In genomic region chr2:224151161-224151560, GRCh38 we compare ENCODE assay signal across 1 cellular context.
TF ChIP-seq lines count a peak whose summit lies in the region.

No MANE protein-coding gene starts in this region.

TF ChIP-seq in HepG2, 621 proteins besides CTCF, POLR2A, EP300 and RAD21 (continued from another document and continues in another):
- TF ChIP-seq AHDC1 (CRISPR knock-in tag; IDR thresholded peaks at IDR 0.05; ENCODE audit: borderline replicate concordance) = peak; percentile 70; the same call in 1 of the 2 replicates
- no peak for TF ChIP-seq DBP (CRISPR knock-in tag; IDR thresholded peaks at IDR 0.05; ENCODE audit: not compliant biosample characterization)
- no peak for TF ChIP-seq SRSF1 (optimal IDR thresholded peaks at IDR 0.05; ENCODE audit: low read depth, low read length)
- TF ChIP-seq ZNF775 (CRISPR knock-in tag; IDR thresholded peaks at IDR 0.05; ENCODE audit: borderline replicate concordance) = no peak
- no peak for TF ChIP-seq AGO1 (IDR thresholded peaks at IDR 0.05; ENCODE audit: low read depth, low read length, poor library complexity, severe bottlenecking)
- TF ChIP-seq ZSCAN21 (CRISPR knock-in tag; IDR thresholded peaks at IDR 0.05; ENCODE audit: borderline replicate concordance) = no peak
- TF ChIP-seq, protein P1, sequence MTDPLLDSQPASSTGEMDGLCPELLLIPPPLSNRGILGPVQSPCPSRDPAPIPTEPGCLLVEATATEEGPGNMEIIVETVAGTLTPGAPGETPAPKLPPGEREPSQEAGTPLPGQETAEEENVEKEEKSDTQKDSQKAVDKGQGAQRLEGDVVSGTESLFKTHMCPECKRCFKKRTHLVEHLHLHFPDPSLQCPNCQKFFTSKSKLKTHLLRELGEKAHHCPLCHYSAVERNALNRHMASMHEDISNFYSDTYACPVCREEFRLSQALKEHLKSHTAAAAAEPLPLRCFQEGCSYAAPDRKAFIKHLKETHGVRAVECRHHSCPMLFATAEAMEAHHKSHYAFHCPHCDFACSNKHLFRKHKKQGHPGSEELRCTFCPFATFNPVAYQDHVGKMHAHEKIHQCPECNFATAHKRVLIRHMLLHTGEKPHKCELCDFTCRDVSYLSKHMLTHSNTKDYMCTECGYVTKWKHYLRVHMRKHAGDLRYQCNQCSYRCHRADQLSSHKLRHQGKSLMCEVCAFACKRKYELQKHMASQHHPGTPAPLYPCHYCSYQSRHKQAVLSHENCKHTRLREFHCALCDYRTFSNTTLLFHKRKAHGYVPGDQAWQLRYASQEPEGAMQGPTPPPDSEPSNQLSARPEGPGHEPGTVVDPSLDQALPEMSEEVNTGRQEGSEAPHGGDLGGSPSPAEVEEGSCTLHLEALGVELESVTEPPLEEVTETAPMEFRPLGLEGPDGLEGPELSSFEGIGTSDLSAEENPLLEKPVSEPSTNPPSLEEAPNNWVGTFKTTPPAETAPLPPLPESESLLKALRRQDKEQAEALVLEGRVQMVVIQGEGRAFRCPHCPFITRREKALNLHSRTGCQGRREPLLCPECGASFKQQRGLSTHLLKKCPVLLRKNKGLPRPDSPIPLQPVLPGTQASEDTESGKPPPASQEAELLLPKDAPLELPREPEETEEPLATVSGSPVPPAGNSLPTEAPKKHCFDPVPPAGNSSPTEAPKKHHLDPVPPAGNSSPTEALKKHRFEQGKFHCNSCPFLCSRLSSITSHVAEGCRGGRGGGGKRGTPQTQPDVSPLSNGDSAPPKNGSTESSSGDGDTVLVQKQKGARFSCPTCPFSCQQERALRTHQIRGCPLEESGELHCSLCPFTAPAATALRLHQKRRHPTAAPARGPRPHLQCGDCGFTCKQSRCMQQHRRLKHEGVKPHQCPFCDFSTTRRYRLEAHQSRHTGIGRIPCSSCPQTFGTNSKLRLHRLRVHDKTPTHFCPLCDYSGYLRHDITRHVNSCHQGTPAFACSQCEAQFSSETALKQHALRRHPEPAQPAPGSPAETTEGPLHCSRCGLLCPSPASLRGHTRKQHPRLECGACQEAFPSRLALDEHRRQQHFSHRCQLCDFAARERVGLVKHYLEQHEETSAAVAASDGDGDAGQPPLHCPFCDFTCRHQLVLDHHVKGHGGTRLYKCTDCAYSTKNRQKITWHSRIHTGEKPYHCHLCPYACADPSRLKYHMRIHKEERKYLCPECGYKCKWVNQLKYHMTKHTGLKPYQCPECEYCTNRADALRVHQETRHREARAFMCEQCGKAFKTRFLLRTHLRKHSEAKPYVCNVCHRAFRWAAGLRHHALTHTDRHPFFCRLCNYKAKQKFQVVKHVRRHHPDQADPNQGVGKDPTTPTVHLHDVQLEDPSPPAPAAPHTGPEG (CRISPR knock-in tag; IDR thresholded peaks at IDR 0.05) = no peak
- no peak for TF ChIP-seq CCDC6 (CRISPR knock-in tag; IDR thresholded peaks at IDR 0.05)
- TF ChIP-seq STAT6 (CRISPR knock-in tag; IDR thresholded peaks at IDR 0.05; ENCODE audit: borderline replicate concordance) = no peak
- TF ChIP-seq RCOR2 (CRISPR knock-in tag; IDR thresholded peaks at IDR 0.05) = peak; percentile 50; the same call in 1 of the 2 replicates
- TF ChIP-seq KLF16 (CRISPR knock-in tag; IDR thresholded peaks at IDR 0.05) = peak in 1 of 2 experiments; percentile 58; a peak in 1 of 4 replicates
- TF ChIP-seq GFI1 (CRISPR knock-in tag; IDR thresholded peaks at IDR 0.05; ENCODE audit: borderline replicate concordance) = peak; percentile 93
- TF ChIP-seq ZNF776 (CRISPR knock-in tag; IDR thresholded peaks at IDR 0.05) = no peak
- TF ChIP-seq THAP11 (CRISPR knock-in tag; IDR thresholded peaks at IDR 0.05) = peak; percentile 58; the same call in 1 of the 2 replicates
- TF ChIP-seq DDIT3 (CRISPR knock-in tag; IDR thresholded peaks at IDR 0.05) = no peak
- no peak for TF ChIP-seq ATF6 (CRISPR knock-in tag; conservative IDR thresholded peaks at IDR 0.05)
- TF ChIP-seq HES4 (CRISPR knock-in tag; IDR thresholded peaks at IDR 0.05; ENCODE audit: borderline replicate concordance) = no peak
- TF ChIP-seq ZFP41 (CRISPR knock-in tag; IDR thresholded peaks at IDR 0.05; ENCODE audit: borderline replicate concordance) = no peak
- no peak for TF ChIP-seq ZFP1 (CRISPR knock-in tag; IDR thresholded peaks at IDR 0.05)
- no peak for TF ChIP-seq PHF21A (CRISPR knock-in tag; IDR thresholded peaks at IDR 0.05)
- TF ChIP-seq TGIF2 (CRISPR knock-in tag; IDR thresholded peaks at IDR 0.05) = no peak
- peak; percentile 52; the same call in 1 of the 2 replicates for TF ChIP-seq CREM (IDR thresholded peaks at IDR 0.05)
- no peak for TF ChIP-seq CREM (CRISPR knock-in tag; IDR thresholded peaks at IDR 0.05)
- TF ChIP-seq ZNF12 (CRISPR knock-in tag; IDR thresholded peaks at IDR 0.05) = peak; percentile 36; the same call in 1 of the 2 replicates
- TF ChIP-seq SMC3 (IDR thresholded peaks at IDR 0.05; ENCODE audit: low read length) = 0 out of 2 replicates have a peak, but pooled peaks have one; percentile 12
- no peak for TF ChIP-seq ZNF326 (CRISPR knock-in tag; IDR thresholded peaks at IDR 0.05; ENCODE audit: borderline replicate concordance)
- no peak for TF ChIP-seq ZMYM4 (CRISPR knock-in tag; IDR thresholded peaks at IDR 0.05)
- TF ChIP-seq, protein P2, sequence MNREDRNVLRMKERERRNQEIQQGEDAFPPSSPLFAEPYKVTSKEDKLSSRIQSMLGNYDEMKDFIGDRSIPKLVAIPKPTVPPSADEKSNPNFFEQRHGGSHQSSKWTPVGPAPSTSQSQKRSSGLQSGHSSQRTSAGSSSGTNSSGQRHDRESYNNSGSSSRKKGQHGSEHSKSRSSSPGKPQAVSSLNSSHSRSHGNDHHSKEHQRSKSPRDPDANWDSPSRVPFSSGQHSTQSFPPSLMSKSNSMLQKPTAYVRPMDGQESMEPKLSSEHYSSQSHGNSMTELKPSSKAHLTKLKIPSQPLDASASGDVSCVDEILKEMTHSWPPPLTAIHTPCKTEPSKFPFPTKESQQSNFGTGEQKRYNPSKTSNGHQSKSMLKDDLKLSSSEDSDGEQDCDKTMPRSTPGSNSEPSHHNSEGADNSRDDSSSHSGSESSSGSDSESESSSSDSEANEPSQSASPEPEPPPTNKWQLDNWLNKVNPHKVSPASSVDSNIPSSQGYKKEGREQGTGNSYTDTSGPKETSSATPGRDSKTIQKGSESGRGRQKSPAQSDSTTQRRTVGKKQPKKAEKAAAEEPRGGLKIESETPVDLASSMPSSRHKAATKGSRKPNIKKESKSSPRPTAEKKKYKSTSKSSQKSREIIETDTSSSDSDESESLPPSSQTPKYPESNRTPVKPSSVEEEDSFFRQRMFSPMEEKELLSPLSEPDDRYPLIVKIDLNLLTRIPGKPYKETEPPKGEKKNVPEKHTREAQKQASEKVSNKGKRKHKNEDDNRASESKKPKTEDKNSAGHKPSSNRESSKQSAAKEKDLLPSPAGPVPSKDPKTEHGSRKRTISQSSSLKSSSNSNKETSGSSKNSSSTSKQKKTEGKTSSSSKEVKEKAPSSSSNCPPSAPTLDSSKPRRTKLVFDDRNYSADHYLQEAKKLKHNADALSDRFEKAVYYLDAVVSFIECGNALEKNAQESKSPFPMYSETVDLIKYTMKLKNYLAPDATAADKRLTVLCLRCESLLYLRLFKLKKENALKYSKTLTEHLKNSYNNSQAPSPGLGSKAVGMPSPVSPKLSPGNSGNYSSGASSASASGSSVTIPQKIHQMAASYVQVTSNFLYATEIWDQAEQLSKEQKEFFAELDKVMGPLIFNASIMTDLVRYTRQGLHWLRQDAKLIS (CRISPR knock-in tag; IDR thresholded peaks at IDR 0.05) = no peak
- TF ChIP-seq NCOA2 (CRISPR knock-in tag; IDR thresholded peaks at IDR 0.05) = peak; percentile 69; the same call in 1 of the 2 replicates
- peak; percentile 43; the same call in 1 of the 2 replicates for TF ChIP-seq ONECUT2 (CRISPR knock-in tag; IDR thresholded peaks at IDR 0.05)
- TF ChIP-seq SIX4 (CRISPR knock-in tag; IDR thresholded peaks at IDR 0.05) = no peak
- no peak for TF ChIP-seq HBP1 (CRISPR knock-in tag; IDR thresholded peaks at IDR 0.05; ENCODE audit: low read depth)
- no peak for TF ChIP-seq YEATS4 (CRISPR knock-in tag; IDR thresholded peaks at IDR 0.05; ENCODE audit: borderline replicate concordance)
